ENCODE assay signal across 7 cellular contexts in the genomic region with DNA sequence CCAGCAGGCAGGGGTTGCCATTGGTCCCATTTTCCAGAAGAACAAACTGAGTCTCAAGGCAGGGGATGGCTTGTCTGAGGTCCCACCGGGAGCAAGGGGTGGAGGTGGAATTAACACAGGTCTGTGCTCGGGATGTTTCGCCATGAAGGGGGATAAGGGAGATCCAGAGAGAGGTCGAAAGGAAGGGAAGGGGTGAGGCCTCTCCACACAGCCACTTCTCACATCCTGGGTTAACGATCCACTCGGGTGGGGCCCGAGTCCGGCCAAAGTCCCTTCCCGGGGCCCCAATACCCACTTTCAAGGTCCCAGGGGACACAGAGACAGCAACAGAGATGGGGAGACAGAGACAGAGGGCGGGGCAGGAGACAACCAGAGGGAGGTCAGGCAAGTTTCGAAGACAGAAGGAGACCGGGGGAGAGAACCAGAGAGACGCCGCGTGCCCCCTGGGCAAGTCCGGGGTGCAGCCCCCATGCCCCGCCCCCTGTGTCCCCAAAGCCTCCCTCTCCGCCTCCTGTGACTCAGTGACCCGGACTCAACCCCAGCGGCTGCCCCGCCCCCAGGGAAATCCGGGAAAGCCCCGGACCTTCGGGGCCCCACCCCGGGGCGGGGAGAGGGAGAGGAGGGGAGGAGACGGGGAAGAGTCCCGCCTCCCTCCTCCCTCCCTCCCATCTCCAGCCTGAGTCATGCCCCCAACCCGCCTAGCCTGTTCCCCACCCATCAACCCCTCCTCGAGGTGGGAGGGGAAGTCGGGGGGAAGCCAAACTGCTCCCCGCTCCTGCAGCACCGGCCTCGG. TPM values are rescaled to one million over a fixed set of nuclear protein-coding genes. Genes with fewer than 3 reads are reported as not detected.
DNase-seq lines count a peak whose midpoint lies in the region; ATAC-seq and TF ChIP-seq lines count a peak whose summit lies in the region.

No MANE protein-coding gene starts in this region.

- no peaks in the 10 kb centered on the region for H3K9me3 ChIP-seq in OCI-LY7 (ENCODE audit: low read length)
- H3K9me3 ChIP-seq in esophagus muscularis mucosa: no peaks in the 10 kb centered on the region

- H3K36me3 ChIP-seq in OCI-LY7 (ENCODE audit: insufficient read depth, low read length): peaks cover 21% of the 10 kb centered on the region; the same call in 1 of the 2 replicates
- H3K36me3 ChIP-seq in esophagus muscularis mucosa: peaks cover 0 to 23% (median 11%) of the 10 kb centered on the region in 4 donors

- peaks cover 27% of the 10 kb centered on the region for H3K79me2 ChIP-seq in OCI-LY7 (ENCODE audit: insufficient read depth, low read depth, low read length)

- H3K27me3 ChIP-seq in esophagus muscularis mucosa: no peaks in the 10 kb centered on the region

- WGBS in esophagus muscularis mucosa: 14% methylated on average over 21 of the region's 34 CpGs

- no TSS peak for BruUV-seq in OCI-LY7 (replicated peaks; lab: Mats Ljungman, UMichigan)

- H3K4me3 Mint-ChIP-seq in activated T-cell treated with anti-CD3 and anti-CD28 coated beads, Interleukin-2, amount 50 U/mL, for 72 hours: peak overlapping the region; percentile 82 to 88
- H3K4me3 Mint-ChIP-seq in naive B cell: peak overlapping the region; percentile 88 to 97 (median 94)
- peak overlapping the region; percentile 82 for H3K4me3 Mint-ChIP-seq in stimulated activated effector memory CD8-positive, alpha-beta T cell treated with anti-CD3 and anti-CD28 coated beads, Interleukin-12 subunit alpha, Interleukin-12 subunit beta, amount 100 ng/mL, for 72 hours

- peaks cover 9% of the 10 kb centered on the region for H3K27me3 Mint-ChIP-seq in activated T-cell treated with anti-CD3 and anti-CD28 coated beads, Interleukin-2, amount 50 U/mL, for 72 hours (ENCODE audit: low read depth)
- H3K27me3 Mint-ChIP-seq in naive B cell: no peaks in the 10 kb centered on the region

- CTCF ChIA-PET in OCI-LY7 (lab: Charles Lee; ENCODE audit: unreplicated experiment): no interaction called here

- peak overlapping the region; percentile 79 for H3K4me2 ChIP-seq in OCI-LY7 (ENCODE audit: low read length)

- H2AFZ ChIP-seq in OCI-LY7 (ENCODE audit: low read length): peak overlapping the region; percentile 69; the same call in 1 of the 2 replicates

- ATAC-seq in HG02981 (IDR thresholded peaks at IDR 0.05; ENCODE audit: unreplicated experiment) (peak; percentile 32), naive B cell (ENCODE audit: low read depth in 2 of 2) (peak; percentile 34 to 36)
- peak; percentile 76 to 78 for ATAC-seq in activated T-cell treated with anti-CD3 and anti-CD28 coated beads, Interleukin-2, amount 50 U/mL, for 72 hours (replicated peaks in 1 of 2)
- peak; percentile 81 for ATAC-seq in stimulated activated effector memory CD8-positive, alpha-beta T cell treated with anti-CD3 and anti-CD28 coated beads, Interleukin-12 subunit alpha, Interleukin-12 subunit beta, amount 100 ng/mL, for 72 hours

- peak; percentile 80 for TF ChIP-seq EP300 in esophagus muscularis mucosa (IDR thresholded peaks at IDR 0.05)

- POLR2A ChIA-PET in OCI-LY7 (lab: Charles Lee): no interaction called here

- DNase-seq in GM12865 (ENCODE audit: low read depth): peak; percentile 85
- DNase-seq in OCI-LY7 (ENCODE audit: low spot score): peak; percentile 79
- DNase-seq in activated T-cell treated with anti-CD3 and anti-CD28 coated beads, Interleukin-2, amount 50 U/mL, for 72 hours: peak; percentile 91 to 97
- peak; percentile 97 for DNase-seq in esophagus muscularis mucosa (ENCODE audit: extremely low spot score)
- peak; percentile 68 for DNase-seq in naive B cell
- DNase-seq in stimulated activated effector memory CD8-positive, alpha-beta T cell treated with anti-CD3 and anti-CD28 coated beads, Interleukin-12 subunit alpha, Interleukin-12 subunit beta, amount 100 ng/mL, for 72 hours (ENCODE audit: low spot score in 2 of 2): peak; percentile 86 to 96

- TF ChIP-seq CTCF in GM12865 (IDR thresholded peaks at IDR 0.05; ENCODE audit: insufficient read depth, low read depth, low read length, missing control alignments) (no peak), OCI-LY7 (conservative IDR thresholded peaks at IDR 0.05; ENCODE audit: low read length) (no peak), esophagus muscularis mucosa (IDR thresholded peaks at IDR 0.05) (no peak)

- no peaks in the 10 kb centered on the region for H3K9me2 ChIP-seq in OCI-LY7 (ENCODE audit: insufficient read depth, low read length)

- H3K36me3 Mint-ChIP-seq in activated T-cell treated with anti-CD3 and anti-CD28 coated beads, Interleukin-2, amount 50 U/mL, for 72 hours (ENCODE audit: insufficient read depth in 2 of 2): peaks cover 22 to 28% of the 10 kb centered on the region in 2 donors
- no peaks in the 10 kb centered on the region for H3K36me3 Mint-ChIP-seq in naive B cell
- peaks cover 49% of the 10 kb centered on the region for H3K36me3 Mint-ChIP-seq in stimulated activated effector memory CD8-positive, alpha-beta T cell treated with anti-CD3 and anti-CD28 coated beads, Interleukin-12 subunit alpha, Interleukin-12 subunit beta, amount 100 ng/mL, for 72 hours

- no peaks in the 10 kb centered on the region for H4K20me1 ChIP-seq in OCI-LY7 (ENCODE audit: insufficient read depth, low read length)

- peak overlapping the region; percentile 83 for H3K27ac Mint-ChIP-seq in activated T-cell treated with anti-CD3 and anti-CD28 coated beads, Interleukin-2, amount 50 U/mL, for 72 hours
- H3K27ac Mint-ChIP-seq in naive B cell: peak overlapping the region; percentile 93 to 99 (median 97)
- H3K27ac Mint-ChIP-seq in stimulated activated effector memory CD8-positive, alpha-beta T cell treated with anti-CD3 and anti-CD28 coated beads, Interleukin-12 subunit alpha, Interleukin-12 subunit beta, amount 100 ng/mL, for 72 hours: peak overlapping the region; percentile 78

- H3K4me1 ChIP-seq in OCI-LY7 (ENCODE audit: insufficient read depth, low read length, poor library complexity, severe bottlenecking): peaks cover 45% of the 10 kb centered on the region
- H3K4me1 ChIP-seq in esophagus muscularis mucosa: peaks cover 61 to 94% (median 90%) of the 10 kb centered on the region in 4 donors

- intact Hi-C loops in OCI-LY7 (cut with micrococcal nuclease; ENCODE audit: unreplicated experiment): no loop called here
- intact Hi-C loops in esophagus muscularis mucosa (cut with DNase I): no loop called here

- H3K27ac ChIP-seq in OCI-LY7 (ENCODE audit: low read depth, low read length, poor library complexity, severe bottlenecking): peak overlapping the region; percentile 95
- peak overlapping the region; percentile 89 to 96 (median 94) for H3K27ac ChIP-seq in esophagus muscularis mucosa (replicated peaks in 1 of 4)

- peak overlapping the region; percentile 63 for H3K4me3 ChIP-seq in GM12865 (ENCODE audit: low read depth, low read length)
- peak overlapping the region; percentile 84 for H3K4me3 ChIP-seq in OCI-LY7 (ENCODE audit: low read depth, low read length, poor library complexity, severe bottlenecking)
- H3K4me3 ChIP-seq in esophagus muscularis mucosa: peak overlapping the region; percentile 75 to 84 (median 80)

- no peaks in the 10 kb centered on the region for H3K9me3 Mint-ChIP-seq in activated T-cell treated with anti-CD3 and anti-CD28 coated beads, Interleukin-2, amount 50 U/mL, for 72 hours
- no peaks in the 10 kb centered on the region for H3K9me3 Mint-ChIP-seq in naive B cell
- H3K9me3 Mint-ChIP-seq in stimulated activated effector memory CD8-positive, alpha-beta T cell treated with anti-CD3 and anti-CD28 coated beads, Interleukin-12 subunit alpha, Interleukin-12 subunit beta, amount 100 ng/mL, for 72 hours: no peaks in the 10 kb centered on the region

- peaks cover 66% of the 10 kb centered on the region for H3K4me1 Mint-ChIP-seq in activated T-cell treated with anti-CD3 and anti-CD28 coated beads, Interleukin-2, amount 50 U/mL, for 72 hours (ENCODE audit: low read depth)
- peaks cover 57 to 71% (median 67%) of the 10 kb centered on the region in 3 donors for H3K4me1 Mint-ChIP-seq in naive B cell
- H3K4me1 Mint-ChIP-seq in stimulated activated effector memory CD8-positive, alpha-beta T cell treated with anti-CD3 and anti-CD28 coated beads, Interleukin-12 subunit alpha, Interleukin-12 subunit beta, amount 100 ng/mL, for 72 hours: peaks cover 59% of the 10 kb centered on the region

- peak; percentile 57 for TF ChIP-seq POLR2A in esophagus muscularis mucosa (IDR thresholded peaks at IDR 0.05; ENCODE audit: low read depth)

RNA-seq across cellular contexts. Expression of gene BCL3, which starts 1.4 kb away (rescaled TPM):
- 5.8 and 10.2 TPM in 2 replicates for total RNA-seq in OCI-LY7 (2014; rRNA removed; shearing (Covaris generic))
- 18.6 and 22.9 TPM in 2 replicates for total RNA-seq in OCI-LY7 (2022)
- total RNA-seq in activated T-cell treated with anti-CD3 and anti-CD28 coated beads, Interleukin-2, amount 50 U/mL, for 72 hours: 100 to 1,000 TPM; 192 to 208 TPM
- 100 to 1,000 TPM in 1 of 4 donors, 10 to 100 TPM in 2, 1 to 10 TPM in 1; 10.0 to 147 (median 20.2) TPM for total RNA-seq in esophagus muscularis mucosa
- 10 to 100 TPM in 5 of 6 donors, 1 to 10 TPM in 1; 8.2 to 17.4 (median 14.1) TPM for polyA plus RNA-seq in naive B cell (ENCODE audit: low read depth in 6 of 6)

RNA-seq across cellular contexts. Expression of gene CBLC, which starts 30.5 kb away (rescaled TPM):
- total RNA-seq in OCI-LY7 (2014; rRNA removed; shearing (Covaris generic)): not detected in 2 replicates
- total RNA-seq in OCI-LY7 (2022): not detected in 2 replicates
- total RNA-seq in activated T-cell treated with anti-CD3 and anti-CD28 coated beads, Interleukin-2, amount 50 U/mL, for 72 hours: not detected
- total RNA-seq in esophagus muscularis mucosa: under 1 TPM in 2 of 4 donors, not detected in 2; 0.34 to 0.50 TPM
- not detected for polyA plus RNA-seq in naive B cell (ENCODE audit: low read depth in 6 of 6)

RNA-seq across cellular contexts. Expression of gene CEACAM16, which starts 48.2 kb away (rescaled TPM):
- not detected in 2 replicates for total RNA-seq in OCI-LY7 (2014; rRNA removed; shearing (Covaris generic))
- total RNA-seq in OCI-LY7 (2022) (not detected in 2 replicates), esophagus muscularis mucosa (not detected)
- not detected for total RNA-seq in activated T-cell treated with anti-CD3 and anti-CD28 coated beads, Interleukin-2, amount 50 U/mL, for 72 hours
- polyA plus RNA-seq in naive B cell (ENCODE audit: low read depth in 6 of 6): not detected

Comparison
In these comparisons a context has a peak if more than half of its experiments do, and no peak if none do; other contexts are left out.
1. Peak in every context shown above with its lines: DNase-seq, ATAC-seq, H3K4me3 ChIP-seq and H3K27ac ChIP-seq.